ENCODE assay signal across 29 cellular contexts in the genomic region with DNA sequence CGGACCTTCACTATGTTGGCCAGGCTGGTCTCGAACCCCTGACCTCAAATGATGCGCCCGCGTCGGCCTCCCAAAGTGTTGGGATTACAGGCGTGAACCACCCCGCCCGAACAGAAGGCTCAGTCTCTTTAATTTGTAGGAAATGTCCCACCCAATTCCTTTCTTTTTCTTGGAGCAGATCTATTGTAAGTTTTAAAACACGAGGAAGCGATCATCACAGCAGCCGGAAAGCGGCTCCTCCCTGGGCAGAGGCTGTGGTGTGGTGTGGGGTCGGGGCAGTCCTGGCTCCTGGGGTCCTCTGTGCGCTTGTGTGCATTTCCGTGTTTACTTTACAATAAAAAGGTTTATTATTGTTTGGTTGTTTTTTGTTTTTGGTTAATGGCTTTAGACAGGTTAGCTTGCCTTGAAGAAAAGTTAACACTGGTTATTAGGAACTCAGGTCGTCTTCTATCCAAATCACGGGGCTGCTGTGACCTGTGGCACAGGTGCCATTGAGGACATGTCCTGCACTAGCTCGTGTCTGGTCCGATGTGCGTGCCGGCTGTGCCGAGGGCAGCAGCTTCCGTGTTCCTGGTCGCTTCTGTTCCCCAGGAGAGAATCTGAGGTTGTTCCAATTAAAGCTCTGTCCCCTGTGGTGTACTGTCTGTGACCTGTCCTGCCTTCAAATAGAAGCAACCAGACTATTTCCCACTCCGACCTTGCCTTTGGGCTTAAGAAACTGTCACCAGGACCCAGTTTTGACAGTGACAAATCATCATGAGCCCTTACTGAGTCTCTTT.
DNase-seq lines count a peak whose midpoint lies in the region; ATAC-seq, FAIRE-seq and TF ChIP-seq lines count a peak whose summit lies in the region.
"Had no signal": no experiment of that assay in that cellular context is flagged by ENCODE, and none has a peak within 500 bp of the region (broad histone marks: within the 10 kb centered on the region; RNA-seq: fewer than 3 reads in every experiment).

No MANE protein-coding gene starts in this region.

- 81% methylated on average over 26 of the region's 26 CpGs for WGBS in HepG2 (ENCODE audit: low lambda C conversion rate)
- WGBS in right lobe of liver (ENCODE audit: insufficient coverage, low coverage, low lambda C conversion rate, missing lambda C conversion rate) = 76% methylated on average over 15 of the region's 26 CpGs
- 69% methylated on average over 26 of the region's 26 CpGs for WGBS in right cardiac atrium
- WGBS in endodermal cell (ENCODE audit: insufficient coverage in 1 of 2, insufficient read length in 1 of 2), 2 experiments = 92 to 94% methylated on average over 19 to 26 of the region's 26 CpGs

- CTCF ChIA-PET in HepG2 (lab: Yijun Ruan, JAX; ENCODE audit: low intra/inter-chr PET ratio, low total read pairs) = no interaction called here

- intact Hi-C loops in HepG2 (cut with micrococcal nuclease; ENCODE audit: unreplicated experiment) (no loop called here), right lobe of liver (cut with DNase I) (no loop called here), right cardiac atrium (cut with DNase I) (no loop called here)

- H3K36me3 ChIP-seq in HepG2 (replicated peaks in 1 of 2; ENCODE audit: control insufficient read depth in 1 of 2, insufficient read depth in 2 of 2, low read length in 2 of 2) (no peaks in the 10 kb centered on the region), right lobe of liver (no peaks in the 10 kb centered on the region), skeletal muscle tissue (ENCODE audit: control insufficient read depth in 3 of 3, insufficient read depth in 3 of 3, low read length in 3 of 3) (peaks cover 2 to 3% (median 3%) of the 10 kb centered on the region in 3 donors), endodermal cell (ENCODE audit: control insufficient read depth, insufficient read depth, low read length) (peaks cover 5% of the 10 kb centered on the region)
- H3K36me3 ChIP-seq: neural progenitor cell had no signal

- TF ChIP-seq POLR2A in HepG2 (IDR thresholded peaks at IDR 0.05; ENCODE audit: insufficient read depth in 1 of 2, low read depth in 2 of 2, low read length in 2 of 2) = no peak
- no peak for TF ChIP-seq POLR2A in right lobe of liver (IDR thresholded peaks at IDR 0.05)

- H3K36me3 Mint-ChIP-seq in osteocyte (ENCODE audit: unreplicated experiment) (peaks cover 8% of the 10 kb centered on the region), endodermal cell (ENCODE audit: low read depth) (peaks cover 6% of the 10 kb centered on the region)

- no peak for TF ChIP-seq CTCF in HepG2 (CRISPR knock-in tag; IDR thresholded peaks at IDR 0.05)
- TF ChIP-seq CTCF in right lobe of liver (IDR thresholded peaks at IDR 0.05) = no peak
- TF ChIP-seq CTCF in osteocyte (IDR thresholded peaks at IDR 0.05) = no peak
- no peak for TF ChIP-seq CTCF in endodermal cell (conservative IDR thresholded peaks at IDR 0.05)

- H3K79me2 ChIP-seq in HepG2 (ENCODE audit: insufficient read depth, low read length) = no peaks in the 10 kb centered on the region

- POLR2A ChIA-PET in HepG2 (lab: Yijun Ruan, JAX) = interaction anchor here (0.9 kb wide), 1 partner anchor 135 kb away, joined by 4 read pairs; no protein-coding TSS in a partner anchor

- H3K4me3 ChIP-seq in HepG2 (replicated peaks in 1 of 3; ENCODE audit: insufficient read depth in 1 of 3, low read depth in 2 of 3, low read length in 3 of 3) (no peak overlapping the region), right lobe of liver (no peak overlapping the region), right cardiac atrium (ENCODE audit: low read length) (no peak overlapping the region), skeletal muscle tissue (ENCODE audit: low read length in 3 of 3) (no peak overlapping the region), endodermal cell (ENCODE audit: low read length) (no peak overlapping the region)
- H3K4me3 ChIP-seq: A549, neural progenitor cell, PC-9, SJSA1, smooth muscle cell, tibial nerve had no signal

- TF ChIP-seq EP300 in HepG2 (IDR thresholded peaks at IDR 0.05; ENCODE audit: low read depth in 2 of 2, low read length in 2 of 2) = no peak
- no peak for TF ChIP-seq EP300 in HepG2 (CRISPR knock-in tag; IDR thresholded peaks at IDR 0.05; ENCODE audit: borderline replicate concordance)

- no peak overlapping the region for H3K4me2 ChIP-seq in HepG2 (ENCODE audit: low read depth, low read length)
- H3K4me2 ChIP-seq: A549, neural progenitor cell, PC-9, smooth muscle cell had no signal

- peaks cover 6% of the 10 kb centered on the region; the same call in 1 of the 2 replicates for H3K9me3 ChIP-seq in HepG2 (ENCODE audit: low read length)
- no peaks in the 10 kb centered on the region for H3K9me3 ChIP-seq in right lobe of liver
- H3K9me3 ChIP-seq in right cardiac atrium (ENCODE audit: control insufficient read depth, low read length) = no peaks in the 10 kb centered on the region
- no peaks in the 10 kb centered on the region for H3K9me3 ChIP-seq in skeletal muscle tissue (ENCODE audit: control insufficient read depth in 3 of 3, low read length in 3 of 3)
- H3K9me3 ChIP-seq in endodermal cell (ENCODE audit: control insufficient read depth, low read length) = no peaks in the 10 kb centered on the region

- H3K4me3 Mint-ChIP-seq in osteocyte (ENCODE audit: unreplicated experiment) = no peak overlapping the region
- H3K4me3 Mint-ChIP-seq in endodermal cell = no peak overlapping the region
- H3K4me3 Mint-ChIP-seq: activated CD8-positive, alpha-beta T cell treated with anti-CD3 and anti-CD28 coated beads for 36 hours; activated naive CD8-positive, alpha-beta T cell treated with anti-CD3 and anti-CD28 coated beads, Interleukin-2, amount 50 U/mL, for 24 hours; neural progenitor cell had no signal

- H3K27me3 ChIP-seq in HepG2 (ENCODE audit: control insufficient read depth in 1 of 2, insufficient read depth in 2 of 2, low read length in 2 of 2) (peaks cover 11 to 14% of the 10 kb centered on the region in 2 experiments; a peak in 3 of 5 replicates), right lobe of liver (no peaks in the 10 kb centered on the region), right cardiac atrium (ENCODE audit: control insufficient read depth, insufficient read depth) (no peaks in the 10 kb centered on the region), skeletal muscle tissue (ENCODE audit: control insufficient read depth in 3 of 3, insufficient read depth in 3 of 3, low read length in 3 of 3) (no peaks in the 10 kb centered on the region), endodermal cell (ENCODE audit: control insufficient read depth, insufficient read depth, low read length, poor library complexity, severe bottlenecking) (no peaks in the 10 kb centered on the region)
- H3K27me3 ChIP-seq: neural progenitor cell, SJSA1, tibial nerve had no signal

- H3K27ac ChIP-seq in HepG2 (ENCODE audit: extremely low read length, insufficient read depth, low read length) = no peak overlapping the region
- H3K27ac ChIP-seq in right lobe of liver = no peak overlapping the region
- peak overlapping the region; percentile 25 for H3K27ac ChIP-seq in right cardiac atrium (ENCODE audit: low read length)
- peak overlapping the region; percentile 55 for H3K27ac ChIP-seq in skeletal muscle tissue (ENCODE audit: low read depth, low read length)
- H3K27ac ChIP-seq in endodermal cell (ENCODE audit: low read depth, low read length) = no peak overlapping the region
- H3K27ac ChIP-seq: A549, neural progenitor cell, PC-9, SJSA1 had no signal

- FAIRE-seq in HepG2 (lab: Jason Lieb, UNC) = no peak
- FAIRE-seq: G401.6 had no signal

- no peak overlapping the region for H2AFZ ChIP-seq in HepG2 (ENCODE audit: low read length)
- H2AFZ ChIP-seq: neural progenitor cell, PC-9 had no signal

- H4K20me1 ChIP-seq in HepG2 (ENCODE audit: insufficient read depth, low read length) = no peaks in the 10 kb centered on the region

- no peak for TF ChIP-seq RAD21 in HepG2 (CRISPR knock-in tag; IDR thresholded peaks at IDR 0.05)

- in situ Hi-C loops in HepG2 (cut with HindIII; ENCODE audit: extremely low pct_ligation_motif_present, low pct_unique_long_range_greater_than_20kb) = no loop called here

- ATAC-seq in HepG2 (no peak), right lobe of liver (no peak), right cardiac atrium (peak; percentile 29 to 81)
- ATAC-seq: A549; activated CD4-positive, CD25-positive, alpha-beta regulatory T cell treated with anti-CD3 and anti-CD28 coated beads, Interleukin-2, amount 50 U/mL, for 24 hours; activated CD8-positive, alpha-beta T cell treated with anti-CD3 and anti-CD28 coated beads for 36 hours; activated naive CD8-positive, alpha-beta T cell treated with anti-CD3 and anti-CD28 coated beads, Interleukin-2, amount 50 U/mL, for 24 hours; esophagus mucosa; stimulated activated naive CD8-positive, alpha-beta T cell treated with anti-CD3 and anti-CD28 coated beads, Interleukin-15, Interleukin-2, amounts not matched to agents 100 U/mL and 50 U/mL, for 24 hours had no signal

- H3K27me3 Mint-ChIP-seq in osteocyte (ENCODE audit: unreplicated experiment) (no peaks in the 10 kb centered on the region), endodermal cell (ENCODE audit: insufficient read depth) (no peaks in the 10 kb centered on the region)
- H3K27me3 Mint-ChIP-seq: activated CD8-positive, alpha-beta T cell treated with anti-CD3 and anti-CD28 coated beads for 36 hours; activated naive CD8-positive, alpha-beta T cell treated with anti-CD3 and anti-CD28 coated beads, Interleukin-2, amount 50 U/mL, for 24 hours had no signal

- H3K27ac Mint-ChIP-seq in osteocyte (ENCODE audit: unreplicated experiment) (no peak overlapping the region), endodermal cell (no peak overlapping the region)
- H3K27ac Mint-ChIP-seq: activated CD8-positive, alpha-beta T cell treated with anti-CD3 and anti-CD28 coated beads for 36 hours; activated naive CD8-positive, alpha-beta T cell treated with anti-CD3 and anti-CD28 coated beads, Interleukin-2, amount 50 U/mL, for 24 hours; neural progenitor cell had no signal

- H3K4me1 Mint-ChIP-seq in osteocyte (ENCODE audit: unreplicated experiment) (no peaks in the 10 kb centered on the region), endodermal cell (peaks cover 8% of the 10 kb centered on the region)
- H3K4me1 Mint-ChIP-seq: activated naive CD8-positive, alpha-beta T cell treated with anti-CD3 and anti-CD28 coated beads, Interleukin-2, amount 50 U/mL, for 24 hours had no signal

- H3K9me3 Mint-ChIP-seq in osteocyte (ENCODE audit: unreplicated experiment) (no peaks in the 10 kb centered on the region), endodermal cell (peaks cover 5% of the 10 kb centered on the region)

- BruUV-seq in HepG2 (replicated peaks; lab: Mats Ljungman, UMichigan) = no TSS peak

- DNase-seq in HepG2 (ENCODE audit: low spot score) (no peak), right lobe of liver (no peak), right cardiac atrium (peak in 2 of 3 donors; percentile 36 to 51), osteocyte (ENCODE audit: extremely low spot score, unreplicated experiment) (no peak), cerebellar nuclear complex (lab: John Stamatoyannopoulos, UW) (no peak), endodermal cell (no peak), NCI-H187 treated with DMSO at 0.1 percent for 48 hours (lab: John Stamatoyannopoulos, UW) (no peak)
- DNase-seq: activated CD8-positive, alpha-beta T cell treated with anti-CD3 and anti-CD28 coated beads for 36 hours; activated effector memory CD4-positive, alpha-beta T cell treated with anti-CD3 and anti-CD28 coated beads, Interleukin-2, amount 50 U/mL, for 16 hours; activated naive CD8-positive, alpha-beta T cell treated with anti-CD3 and anti-CD28 coated beads, Interleukin-2, amount 50 U/mL, for 24 hours; effector CD8-positive, alpha-beta T cell; islet precursor cell; NCI-H1417; NCI-H2081 treated with DMSO at 0.1 percent for 48 hours; NCI-H510A treated with DMSO at 0.1 percent for 48 hours; NK-92 treated with Interleukin-12 subunit alpha and Interleukin-12 subunit beta, amount 100 ng/mL, for 24 hours; PC-9; stimulated activated CD4-positive, alpha-beta T cell treated with anti-CD3 and anti-CD28 coated beads, Interleukin-2, amount 100 ng/mL, for 48 hours; stimulated activated naive CD8-positive, alpha-beta T cell treated with anti-CD3 and anti-CD28 coated beads, Interleukin-15, Interleukin-2, amounts not matched to agents 100 U/mL and 50 U/mL, for 24 hours; T-helper 1 cell had no signal

- peaks cover 18% of the 10 kb centered on the region; the same call in 1 of the 2 replicates for H3K4me1 ChIP-seq in HepG2 (ENCODE audit: insufficient read depth, low read length)
- H3K4me1 ChIP-seq in right lobe of liver = no peaks in the 10 kb centered on the region
- peaks cover 1% of the 10 kb centered on the region for H3K4me1 ChIP-seq in right cardiac atrium (ENCODE audit: control insufficient read depth, insufficient read depth, low read length)
- H3K4me1 ChIP-seq in skeletal muscle tissue (ENCODE audit: control insufficient read depth in 3 of 3, insufficient read depth in 3 of 3, low read length in 3 of 3) = peaks cover 8 to 17% (median 13%) of the 10 kb centered on the region in 3 donors
- H3K4me1 ChIP-seq in endodermal cell (ENCODE audit: control insufficient read depth, insufficient read depth, low read length) = no peaks in the 10 kb centered on the region
- H3K4me1 ChIP-seq: A549, tibial nerve had no signal

- H3K9ac ChIP-seq in HepG2 (ENCODE audit: insufficient read depth, low read depth, low read length) (no peak overlapping the region), skeletal muscle tissue (ENCODE audit: low read depth in 1 of 3, low read length in 3 of 3) (peak overlapping the region in 1 of 3 donors; percentile 10), endodermal cell (ENCODE audit: extremely low read depth, low read length, poor library complexity, severe bottlenecking) (no peak overlapping the region)
- H3K9ac ChIP-seq: neural progenitor cell had no signal

Comparison
In these comparisons a context has a peak if more than half of its experiments do, and no peak if none do; other contexts are left out.
1. ATAC-seq: peak in right cardiac atrium (2 of 2); none in HepG2 (single experiment) and right lobe of liver (0 of 4).
2. DNase-seq: peak in right cardiac atrium (2 of 3); none in HepG2 (single experiment), right lobe of liver (0 of 3), osteocyte (single experiment), cerebellar nuclear complex (0 of 2), endodermal cell (single experiment) and NCI-H187 treated with DMSO at 0.1 percent for 48 hours (single experiment).
3. H3K27ac ChIP-seq: peak in right cardiac atrium (single experiment) and skeletal muscle tissue (single experiment); none in HepG2 (single experiment), right lobe of liver (0 of 3) and endodermal cell (single experiment).